Comparison of ENCODE assay signal across 8 cellular contexts in the genomic region with DNA sequence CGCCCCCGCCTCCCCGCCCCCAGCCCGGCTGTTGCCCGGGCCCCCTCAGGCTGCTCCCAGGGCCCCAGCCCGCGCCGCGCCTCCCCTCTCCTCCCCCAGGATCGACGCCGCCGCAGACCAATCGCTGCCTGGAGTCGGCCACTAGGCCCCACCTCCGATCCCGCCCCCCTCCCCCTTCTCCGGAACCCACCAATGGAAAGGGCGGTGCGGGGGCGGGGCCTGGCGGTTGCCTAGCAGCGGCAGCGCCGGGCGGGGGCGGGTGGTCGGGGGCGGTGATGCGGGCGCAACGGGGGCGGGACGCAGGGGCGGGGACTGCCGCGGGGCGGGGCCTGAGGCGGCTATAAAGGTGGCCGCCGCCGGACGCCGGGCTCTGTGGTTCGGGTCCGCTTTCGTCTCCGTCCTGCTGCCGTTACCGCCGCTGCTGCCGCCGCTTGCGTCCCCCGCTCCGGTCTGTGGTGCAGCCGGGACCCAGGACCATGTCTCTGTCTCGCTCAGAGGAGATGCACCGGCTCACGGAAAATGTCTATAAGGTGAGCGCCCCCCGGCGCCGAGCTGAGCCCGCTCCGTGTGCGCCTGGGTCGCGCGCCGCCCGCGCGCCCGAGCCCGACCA. TPM values are rescaled to one million over a fixed set of nuclear protein-coding genes. Genes with fewer than 3 reads are reported as not detected.
DNase-seq lines count a peak whose midpoint lies in the region; ATAC-seq, FAIRE-seq and TF ChIP-seq lines count a peak whose summit lies in the region.

A gene with protein sequence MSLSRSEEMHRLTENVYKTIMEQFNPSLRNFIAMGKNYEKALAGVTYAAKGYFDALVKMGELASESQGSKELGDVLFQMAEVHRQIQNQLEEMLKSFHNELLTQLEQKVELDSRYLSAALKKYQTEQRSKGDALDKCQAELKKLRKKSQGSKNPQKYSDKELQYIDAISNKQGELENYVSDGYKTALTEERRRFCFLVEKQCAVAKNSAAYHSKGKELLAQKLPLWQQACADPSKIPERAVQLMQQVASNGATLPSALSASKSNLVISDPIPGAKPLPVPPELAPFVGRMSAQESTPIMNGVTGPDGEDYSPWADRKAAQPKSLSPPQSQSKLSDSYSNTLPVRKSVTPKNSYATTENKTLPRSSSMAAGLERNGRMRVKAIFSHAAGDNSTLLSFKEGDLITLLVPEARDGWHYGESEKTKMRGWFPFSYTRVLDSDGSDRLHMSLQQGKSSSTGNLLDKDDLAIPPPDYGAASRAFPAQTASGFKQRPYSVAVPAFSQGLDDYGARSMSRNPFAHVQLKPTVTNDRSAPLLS (plus strand): TSS at position 373 of the 610 bp plus-strand sequence. CDS start 104 bp downstream, at position 477.

- H3K27ac Mint-ChIP-seq in natural killer cell = peak within 1 kb of the TSS; percentile 70 to 78
- H3K27ac Mint-ChIP-seq in stimulated activated memory B cell treated with anti-CD40 and anti-IgM and Interleukin-4, amounts not matched to agents 10 μg/mL and 1 μg/mL and 100 μg/mL, for 72 hours = peak within 1 kb of the TSS; percentile 38

- ATAC-seq in GM21529 (IDR thresholded peaks at IDR 0.05; ENCODE audit: unreplicated experiment) = peak; percentile 64
- peak; percentile 84 to 93 (median 86) for ATAC-seq in natural killer cell
- peak; percentile 90 for ATAC-seq in stimulated activated memory B cell treated with anti-CD40 and anti-IgM and Interleukin-4, amounts not matched to agents 10 μg/mL and 1 μg/mL and 100 μg/mL, for 72 hours

- peaks cover 8 to 30% of the 10 kb centered on the region in 2 donors for H3K4me1 Mint-ChIP-seq in natural killer cell
- H3K4me1 Mint-ChIP-seq in stimulated activated memory B cell treated with anti-CD40 and anti-IgM and Interleukin-4, amounts not matched to agents 10 μg/mL and 1 μg/mL and 100 μg/mL, for 72 hours = peaks cover 23% of the 10 kb centered on the region

- peaks cover 0 to 9% of the 10 kb centered on the region in 2 donors for H3K27me3 Mint-ChIP-seq in natural killer cell (ENCODE audit: low read depth in 2 of 2)
- peaks cover 92% of the 10 kb centered on the region for H3K27me3 Mint-ChIP-seq in stimulated activated memory B cell treated with anti-CD40 and anti-IgM and Interleukin-4, amounts not matched to agents 10 μg/mL and 1 μg/mL and 100 μg/mL, for 72 hours

- H3K4me3 Mint-ChIP-seq in natural killer cell = peak within 1 kb of the TSS; percentile 94
- H3K4me3 Mint-ChIP-seq in stimulated activated memory B cell treated with anti-CD40 and anti-IgM and Interleukin-4, amounts not matched to agents 10 μg/mL and 1 μg/mL and 100 μg/mL, for 72 hours = peak within 1 kb of the TSS; percentile 88

- H3K9me3 Mint-ChIP-seq in natural killer cell = no peaks in the 10 kb centered on the region
- no peaks in the 10 kb centered on the region for H3K9me3 Mint-ChIP-seq in stimulated activated memory B cell treated with anti-CD40 and anti-IgM and Interleukin-4, amounts not matched to agents 10 μg/mL and 1 μg/mL and 100 μg/mL, for 72 hours

- DNase-seq in D721Med (ENCODE audit: insufficient read length, low spot score) (peak; percentile 98), Kasumi-1 (lab: John Stamatoyannopoulos, UW) (peak; percentile 95), RPMI8226 (peak; percentile 98), fibroblast of peridontal ligament (ENCODE audit: extremely low read depth) (peak; percentile 88), natural killer cell (peak; percentile 92)
- peak; percentile 96 for DNase-seq in activated T-helper 9 cell treated with anti-CD3 and anti-CD28 coated beads, Interleukin-2, amount 50 U/mL, for 16 hours (ENCODE audit: low read depth)

- no peak for FAIRE-seq in D721Med (lab: Jason Lieb, UNC)

- peak; percentile 3 for TF ChIP-seq CTCF in D721Med (IDR thresholded peaks at IDR 0.05; ENCODE audit: insufficient read depth, missing control alignments)
- TF ChIP-seq CTCF in natural killer cell (IDR thresholded peaks at IDR 0.05) = no peak

- intact Hi-C loops in natural killer cell (cut with micrococcal nuclease) = loop anchor here (10.0 kb wide), 1 partner anchor 210 kb away; no protein-coding TSS in a partner anchor

- H3K36me3 Mint-ChIP-seq in natural killer cell = no peaks in the 10 kb centered on the region
- no peaks in the 10 kb centered on the region for H3K36me3 Mint-ChIP-seq in stimulated activated memory B cell treated with anti-CD40 and anti-IgM and Interleukin-4, amounts not matched to agents 10 μg/mL and 1 μg/mL and 100 μg/mL, for 72 hours

RNA-seq across cellular contexts. Expression of the gene that starts here (rescaled TPM):
- total RNA-seq in natural killer cell = 10 to 100 TPM in 2 of 3 donors, 1 to 10 TPM in 1; 6.7 to 12.3 (median 10.4) TPM

Comparison
In these comparisons a context has a peak if more than half of its experiments do, and no peak if none do; other contexts are left out.
1. Peak in every context shown above with its lines: DNase-seq and ATAC-seq.